18 cellular contexts compared by ENCODE assay signal in genomic region chr1:17890815-17891191, GRCh38.
"Had no signal": no experiment of that assay in that cellular context is flagged by ENCODE, and none has a peak within 500 bp of the region (broad histone marks: within the 10 kb centered on the region; RNA-seq: fewer than 3 reads in every experiment).

No MANE protein-coding gene starts in this region.

- H3K27me3 ChIP-seq: upper lobe of left lung, vagina had no signal

- H3K4me1 ChIP-seq: foreskin keratinocyte, lower lobe of right lung, upper lobe of left lung, vagina had no signal

- H3K4me3 ChIP-seq: lower lobe of right lung, tibial artery, upper lobe of left lung, vagina had no signal

- ATAC-seq: foreskin keratinocyte, left lobe of liver, lower lobe of right lung had no signal

- FAIRE-seq: colon, endothelial cell of umbilical vein, small intestine had no signal

- DNase-seq: cerebellar nuclear complex; erythroblast; foreskin keratinocyte; hippocampal formation; kidney glomerular epithelial cell; lower lobe of right lung; midbrain; nephron progenitor cell; small intestine; stimulated activated CD4-positive, alpha-beta T cell treated with anti-CD3 and anti-CD28 coated beads, Interleukin-2, amount 100 ng/mL, for 48 hours; stimulated activated naive CD4-positive, alpha-beta T cell treated with Interleukin-2 at 50 U/mL for 16 hours; upper lobe of left lung had no signal

- H3K27ac ChIP-seq: foreskin keratinocyte, lower lobe of right lung, neutrophil, tibial artery, upper lobe of left lung, vagina had no signal

- H3K9me3 ChIP-seq: lower lobe of right lung, neutrophil, tibial artery, upper lobe of left lung, vagina had no signal

- H3K36me3 ChIP-seq: lower lobe of right lung, neutrophil, tibial artery, upper lobe of left lung, vagina had no signal
